In the genomic region with DNA sequence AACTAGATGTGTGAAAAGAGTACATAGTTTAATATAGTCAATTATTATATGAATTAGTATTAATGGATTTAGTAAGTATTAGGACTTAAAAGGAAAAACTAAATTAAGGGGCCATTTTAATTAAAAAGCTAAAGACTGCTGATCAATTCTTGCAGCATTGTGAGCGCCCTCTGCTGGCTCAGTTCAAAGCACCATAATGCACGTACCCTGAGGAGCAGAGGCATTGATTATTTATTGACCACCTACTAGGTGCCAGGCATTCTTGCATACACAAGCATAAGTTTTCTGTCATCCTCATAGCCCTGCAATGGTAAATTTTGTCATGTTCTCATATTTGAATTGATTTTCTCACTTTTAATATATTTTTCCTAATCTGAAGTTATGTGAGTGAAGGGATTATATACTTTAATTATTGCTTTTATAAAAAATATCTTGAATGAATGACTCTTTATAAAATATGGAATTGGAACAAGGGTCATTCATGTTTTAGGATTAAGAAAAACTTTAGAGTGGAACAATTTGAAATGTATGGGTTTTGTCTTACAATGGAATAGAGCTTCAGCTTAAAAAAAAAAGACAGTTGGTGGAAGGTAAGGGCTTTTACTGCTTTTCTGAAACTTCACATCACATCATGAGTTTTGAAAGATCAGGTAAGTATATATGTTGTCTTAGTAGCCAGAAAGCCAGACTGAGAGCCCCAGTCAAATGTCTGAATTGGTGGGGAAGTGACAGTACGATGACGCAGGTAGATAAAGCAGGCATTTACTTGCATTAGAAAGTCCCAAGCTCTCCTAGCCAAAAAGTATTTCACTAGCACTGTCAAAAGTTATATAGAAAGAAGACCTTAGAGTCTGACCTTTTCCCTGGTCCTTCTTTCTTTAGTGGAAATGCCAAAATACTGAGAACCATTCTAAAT, we compare ENCODE assay signal across 8 cellular contexts. TPM values are rescaled to one million over a fixed set of nuclear protein-coding genes. Genes with fewer than 3 reads are reported as not detected.
DNase-seq lines count a peak whose midpoint lies in the region; ATAC-seq, FAIRE-seq and TF ChIP-seq lines count a peak whose summit lies in the region.

No MANE protein-coding gene starts in this region.

- TF ChIP-seq CTCF in AG10803 (conservative IDR thresholded peaks at IDR 0.05; ENCODE audit: low read length), result peak; percentile 84

- ATAC-seq in GM18868 (IDR thresholded peaks at IDR 0.05; ENCODE audit: unreplicated experiment), result peak; percentile 30
- peak; percentile 66 to 70 for ATAC-seq in naive B cell (ENCODE audit: low read depth in 2 of 2)
- peak; percentile 45 to 60 for ATAC-seq in stimulated activated naive B cell treated with anti-CD40 and anti-IgM and Interleukin-4, amounts not matched to agents 10 μg/mL and 1 μg/mL and 100 μg/mL, for 72 hours (replicated peaks)
- no peak for ATAC-seq in HG03378 (IDR thresholded peaks at IDR 0.05; ENCODE audit: unreplicated experiment)

- H3K4me3 Mint-ChIP-seq in naive B cell, result peak overlapping the region in 2 of 8 donors; percentile 20 to 23
- peak overlapping the region; percentile 17 to 34 for H3K4me3 Mint-ChIP-seq in stimulated activated naive B cell treated with anti-CD40 and anti-IgM and Interleukin-4, amounts not matched to agents 10 μg/mL and 1 μg/mL and 100 μg/mL, for 72 hours

- H3K36me3 Mint-ChIP-seq in naive B cell, result peaks cover 19 to 20% of the 10 kb centered on the region in 2 donors
- peaks cover 27 to 43% of the 10 kb centered on the region in 2 donors for H3K36me3 Mint-ChIP-seq in stimulated activated naive B cell treated with anti-CD40 and anti-IgM and Interleukin-4, amounts not matched to agents 10 μg/mL and 1 μg/mL and 100 μg/mL, for 72 hours

- DNase-seq in AG10803 (ENCODE audit: low read depth) (peak; percentile 61), NCI-H2227 treated with DMSO at 0.1 percent for 48 hours (lab: John Stamatoyannopoulos, UW) (peak; percentile 37), naive B cell (peak; percentile 62)
- DNase-seq in activated CD8-positive, alpha-beta memory T cell treated with anti-CD3 and anti-CD28 coated beads for 1 hour (ENCODE audit: extremely low read depth in 1 of 2, low read depth in 1 of 2), result peak; percentile 52 to 65
- DNase-seq in stimulated activated naive B cell treated with anti-CD40 and anti-IgM and Interleukin-4, amounts not matched to agents 10 μg/mL and 1 μg/mL and 100 μg/mL, for 72 hours, result peak; percentile 46

- peaks cover 57 to 88% (median 78%) of the 10 kb centered on the region in 3 donors for H3K4me1 Mint-ChIP-seq in naive B cell
- peaks cover 60 to 81% of the 10 kb centered on the region in 2 donors for H3K4me1 Mint-ChIP-seq in stimulated activated naive B cell treated with anti-CD40 and anti-IgM and Interleukin-4, amounts not matched to agents 10 μg/mL and 1 μg/mL and 100 μg/mL, for 72 hours

- peaks cover 0 to 3% (median 0%) of the 10 kb centered on the region in 7 donors for H3K9me3 Mint-ChIP-seq in naive B cell
- no peaks in the 10 kb centered on the region for H3K9me3 Mint-ChIP-seq in stimulated activated naive B cell treated with anti-CD40 and anti-IgM and Interleukin-4, amounts not matched to agents 10 μg/mL and 1 μg/mL and 100 μg/mL, for 72 hours

- FAIRE-seq in endometrium (lab: Jason Lieb, UNC), result peak; percentile 8

- H3K27me3 Mint-ChIP-seq in naive B cell, result no peaks in the 10 kb centered on the region
- no peaks in the 10 kb centered on the region for H3K27me3 Mint-ChIP-seq in stimulated activated naive B cell treated with anti-CD40 and anti-IgM and Interleukin-4, amounts not matched to agents 10 μg/mL and 1 μg/mL and 100 μg/mL, for 72 hours

- no peak overlapping the region for H3K4me3 ChIP-seq in AG10803 (ENCODE audit: low read length)

- H3K27ac Mint-ChIP-seq in naive B cell, result peak overlapping the region; percentile 53 to 91 (median 70)
- H3K27ac Mint-ChIP-seq in stimulated activated naive B cell treated with anti-CD40 and anti-IgM and Interleukin-4, amounts not matched to agents 10 μg/mL and 1 μg/mL and 100 μg/mL, for 72 hours, result peak overlapping the region; percentile 66

RNA-seq across cellular contexts. Expression of a gene that starts 9.7 kb away (rescaled TPM):
- 100 to 1,000 TPM; 129 to 160 (median 153) TPM for polyA plus RNA-seq in naive B cell (ENCODE audit: low read depth in 6 of 6)
